1 cellular context compared by ENCODE assay signal in the genomic region with DNA sequence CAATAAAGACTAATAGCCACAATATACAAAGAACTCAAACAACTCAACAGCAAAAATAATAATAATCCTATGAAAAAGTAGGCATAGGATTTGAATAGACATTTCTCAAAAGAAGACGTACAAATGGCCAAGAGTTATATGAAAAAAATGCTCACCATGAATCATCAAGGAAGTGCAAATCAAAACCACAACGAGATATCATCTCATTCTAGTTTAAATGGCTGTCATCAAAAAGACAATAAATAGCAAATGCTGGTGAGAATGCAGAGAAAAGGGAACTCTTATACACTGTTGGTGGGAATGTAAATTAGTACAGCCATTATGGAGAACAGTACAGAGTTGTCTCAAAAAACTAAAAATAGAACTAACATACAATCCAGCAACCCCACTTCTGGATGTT.
TF ChIP-seq lines count a peak whose summit lies in the region.

No MANE protein-coding gene starts in this region.

TF ChIP-seq in IMR-90, 13 proteins besides CTCF, POLR2A, EP300 and RAD21:
- no peak for TF ChIP-seq CEBPB (IDR thresholded peaks at IDR 0.05; ENCODE audit: low read depth, low read length)
- no peak for TF ChIP-seq MXI1 (IDR thresholded peaks at IDR 0.05; ENCODE audit: borderline replicate concordance, low read depth, low read length)
- TF ChIP-seq MAFK (IDR thresholded peaks at IDR 0.05; ENCODE audit: low read depth, low read length), result no peak
- TF ChIP-seq SMC3 (IDR thresholded peaks at IDR 0.05; ENCODE audit: low read depth, low read length), result no peak
- TF ChIP-seq MAZ (IDR thresholded peaks at IDR 0.05; ENCODE audit: borderline replicate concordance, low read depth, low read length), result no peak
- TF ChIP-seq RCOR1 (IDR thresholded peaks at IDR 0.05; ENCODE audit: insufficient replicate concordance, low read length), result no peak
- TF ChIP-seq, protein P1, sequence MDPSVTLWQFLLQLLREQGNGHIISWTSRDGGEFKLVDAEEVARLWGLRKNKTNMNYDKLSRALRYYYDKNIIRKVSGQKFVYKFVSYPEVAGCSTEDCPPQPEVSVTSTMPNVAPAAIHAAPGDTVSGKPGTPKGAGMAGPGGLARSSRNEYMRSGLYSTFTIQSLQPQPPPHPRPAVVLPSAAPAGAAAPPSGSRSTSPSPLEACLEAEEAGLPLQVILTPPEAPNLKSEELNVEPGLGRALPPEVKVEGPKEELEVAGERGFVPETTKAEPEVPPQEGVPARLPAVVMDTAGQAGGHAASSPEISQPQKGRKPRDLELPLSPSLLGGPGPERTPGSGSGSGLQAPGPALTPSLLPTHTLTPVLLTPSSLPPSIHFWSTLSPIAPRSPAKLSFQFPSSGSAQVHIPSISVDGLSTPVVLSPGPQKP (IDR thresholded peaks at IDR 0.05; ENCODE audit: borderline replicate concordance, low read depth, low read length), result no peak
- no peak for TF ChIP-seq CHD1 (IDR thresholded peaks at IDR 0.05; ENCODE audit: low read depth, low read length)
- no peak for TF ChIP-seq BHLHE40 (IDR thresholded peaks at IDR 0.05; ENCODE audit: low read depth, low read length)
- TF ChIP-seq, protein P2, sequence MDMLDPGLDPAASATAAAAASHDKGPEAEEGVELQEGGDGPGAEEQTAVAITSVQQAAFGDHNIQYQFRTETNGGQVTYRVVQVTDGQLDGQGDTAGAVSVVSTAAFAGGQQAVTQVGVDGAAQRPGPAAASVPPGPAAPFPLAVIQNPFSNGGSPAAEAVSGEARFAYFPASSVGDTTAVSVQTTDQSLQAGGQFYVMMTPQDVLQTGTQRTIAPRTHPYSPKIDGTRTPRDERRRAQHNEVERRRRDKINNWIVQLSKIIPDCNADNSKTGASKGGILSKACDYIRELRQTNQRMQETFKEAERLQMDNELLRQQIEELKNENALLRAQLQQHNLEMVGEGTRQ (IDR thresholded peaks at IDR 0.05; ENCODE audit: low read depth, low read length), result no peak
- no peak for TF ChIP-seq NFE2L2 (IDR thresholded peaks at IDR 0.05; ENCODE audit: low read depth, low read length)
- TF ChIP-seq RFX5 (IDR thresholded peaks at IDR 0.05; ENCODE audit: low read depth, low read length), result no peak
- TF ChIP-seq FOS (IDR thresholded peaks at IDR 0.05; ENCODE audit: low read depth, low read length), result no peak
TF ChIP-seq in IMR-90: peak in this region for 0.
